ENCODE assay signal across 1 cellular context in genomic region chr19:1020868-1021425, GRCh38.
TF ChIP-seq lines count a peak whose summit lies in the region.

TSS of gene TMEM259 (minus strand) at chr19:1021123. CDS start at chr19:1020996, 127 bp downstream.

TF ChIP-seq in HEK293, 187 proteins besides CTCF, POLR2A, EP300 and RAD21 (continued from another document):
- TF ChIP-seq PRDM4 (tag by site-specific recombination; IDR thresholded peaks at IDR 0.05), result no peak
- TF ChIP-seq ZBTB17 (tag by site-specific recombination; IDR thresholded peaks at IDR 0.05), result no peak
- TF ChIP-seq ZNF677 (tag by site-specific recombination; IDR thresholded peaks at IDR 0.05), result 0 out of 2 replicates have a peak, but pooled peaks have one; percentile 53
- no peak for TF ChIP-seq RBAK (tag by site-specific recombination; IDR thresholded peaks at IDR 0.05)
- TF ChIP-seq ZNF560 (tag by site-specific recombination; IDR thresholded peaks at IDR 0.05; ENCODE audit: borderline replicate concordance), result no peak
- peak; percentile 81 for TF ChIP-seq ZIC2 (tag by site-specific recombination; IDR thresholded peaks at IDR 0.05)
- TF ChIP-seq ZNF366 (tag by site-specific recombination; conservative IDR thresholded peaks at IDR 0.05), result no peak
- TF ChIP-seq KLF17 (tag by site-specific recombination; IDR thresholded peaks at IDR 0.05), result no peak
- TF ChIP-seq ZNF423 (tag by site-specific recombination; IDR thresholded peaks at IDR 0.05), result peak; percentile 98
- TF ChIP-seq GLIS1 (tag by site-specific recombination; IDR thresholded peaks at IDR 0.05), result peak; percentile 95
- TF ChIP-seq ZNF621 (tag by site-specific recombination; IDR thresholded peaks at IDR 0.05), result no peak
- TF ChIP-seq SP3 (tag by site-specific recombination; IDR thresholded peaks at IDR 0.05), result peak; percentile 93; the same call in 1 of the 2 replicates
- TF ChIP-seq ZNF76 (tag by site-specific recombination; IDR thresholded peaks at IDR 0.05; ENCODE audit: borderline replicate concordance, low read depth), result peak; percentile 100
- no peak for TF ChIP-seq AEBP2 (tag by site-specific recombination; IDR thresholded peaks at IDR 0.05; ENCODE audit: borderline replicate concordance)
- 0 out of 2 replicates have a peak, but pooled peaks have one; percentile 4 for TF ChIP-seq ZNF221 (tag by site-specific recombination; IDR thresholded peaks at IDR 0.05; ENCODE audit: borderline replicate concordance)
- TF ChIP-seq MYNN (tag by site-specific recombination; IDR thresholded peaks at IDR 0.05; ENCODE audit: borderline replicate concordance), result no peak
- no peak for TF ChIP-seq SCRT2 (tag by site-specific recombination; IDR thresholded peaks at IDR 0.05)
- peak; percentile 97 for TF ChIP-seq GLIS2 (tag by site-specific recombination; IDR thresholded peaks at IDR 0.05)
- TF ChIP-seq ZNF571 (tag by site-specific recombination; IDR thresholded peaks at IDR 0.05), result no peak
- peak; percentile 78 for TF ChIP-seq YY2 (tag by site-specific recombination; IDR thresholded peaks at IDR 0.05)
- TF ChIP-seq ZNF510 (tag by site-specific recombination; IDR thresholded peaks at IDR 0.05; ENCODE audit: insufficient replicate concordance), result no peak
- TF ChIP-seq ZNF37A (tag by site-specific recombination; IDR thresholded peaks at IDR 0.05), result no peak
